Comparison of ENCODE assay signal across 8 cellular contexts in genomic region chr6:26025047-26025893, GRCh38.
DNase-seq lines count a peak whose midpoint lies in the region; ATAC-seq and TF ChIP-seq lines count a peak whose summit lies in the region.

No MANE protein-coding gene starts in this region.

- peak overlapping the region; percentile 92 to 97 (median 97) for H3K27ac Mint-ChIP-seq in nephron

- H3K27me3 Mint-ChIP-seq in nephron (ENCODE audit: low read depth) = no peaks in the 10 kb centered on the region

- no peak for TF ChIP-seq POLR2A in Peyer's patch (IDR thresholded peaks at IDR 0.05)

- H3K4me1 ChIP-seq in Peyer's patch (peaks cover 0 to 9% (median 3%) of the 10 kb centered on the region in 4 donors), endocrine pancreas (ENCODE audit: control insufficient read depth, insufficient read depth, low read length) (peaks cover 5% of the 10 kb centered on the region)

- H3K36me3 ChIP-seq in Peyer's patch (no peaks in the 10 kb centered on the region), endocrine pancreas (ENCODE audit: control insufficient read depth, insufficient read depth, low read length) (no peaks in the 10 kb centered on the region)

- peak overlapping the region in 1 of 4 donors; percentile 68 for H3K4me3 ChIP-seq in Peyer's patch
- peak overlapping the region; percentile 98 for H3K4me3 ChIP-seq in endocrine pancreas (ENCODE audit: control insufficient read depth, insufficient read depth, low read length)

- DNase-seq in Daoy (ENCODE audit: low read depth) (peak; percentile 80), Peyer's patch (no peak), NCI-H2196 treated with DMSO at 0.1 percent for 48 hours (lab: John Stamatoyannopoulos, UW; ENCODE audit: unreplicated experiment) (no peak), GM10266 (ENCODE audit: extremely low spot score) (no peak), putamen (ENCODE audit: low spot score) (no peak)

- H3K27ac ChIP-seq in Peyer's patch = peak overlapping the region; percentile 86 to 97 (median 93)

- H3K9me3 ChIP-seq in Peyer's patch (no peaks in the 10 kb centered on the region), endocrine pancreas (ENCODE audit: control insufficient read depth, low read length) (no peaks in the 10 kb centered on the region)

- TF ChIP-seq CTCF in Peyer's patch (IDR thresholded peaks at IDR 0.05) (no peak), nephron (IDR thresholded peaks at IDR 0.05; ENCODE audit: unreplicated experiment in 3 of 3) (no peak), GM10266 (IDR thresholded peaks at IDR 0.05; ENCODE audit: control insufficient read depth, insufficient read depth, low read depth, missing control alignments) (no peak)

- no peaks in the 10 kb centered on the region for H3K36me3 Mint-ChIP-seq in nephron (ENCODE audit: low read depth)

- H3K27me3 ChIP-seq in Peyer's patch (no peaks in the 10 kb centered on the region), endocrine pancreas (ENCODE audit: control insufficient read depth, insufficient read depth, low read length) (no peaks in the 10 kb centered on the region)

- peaks cover 55% of the 10 kb centered on the region for H3K4me1 Mint-ChIP-seq in nephron

- H3K9ac ChIP-seq in endocrine pancreas (ENCODE audit: control insufficient read depth, insufficient read depth, low read length) = no peak overlapping the region

- peak overlapping the region; percentile 91 to 94 (median 92) for H3K4me3 Mint-ChIP-seq in nephron

- no peak for ATAC-seq in GM18870 (IDR thresholded peaks at IDR 0.05; ENCODE audit: unreplicated experiment)

- H3K9me3 Mint-ChIP-seq in nephron = no peaks in the 10 kb centered on the region
